In the genomic region with DNA sequence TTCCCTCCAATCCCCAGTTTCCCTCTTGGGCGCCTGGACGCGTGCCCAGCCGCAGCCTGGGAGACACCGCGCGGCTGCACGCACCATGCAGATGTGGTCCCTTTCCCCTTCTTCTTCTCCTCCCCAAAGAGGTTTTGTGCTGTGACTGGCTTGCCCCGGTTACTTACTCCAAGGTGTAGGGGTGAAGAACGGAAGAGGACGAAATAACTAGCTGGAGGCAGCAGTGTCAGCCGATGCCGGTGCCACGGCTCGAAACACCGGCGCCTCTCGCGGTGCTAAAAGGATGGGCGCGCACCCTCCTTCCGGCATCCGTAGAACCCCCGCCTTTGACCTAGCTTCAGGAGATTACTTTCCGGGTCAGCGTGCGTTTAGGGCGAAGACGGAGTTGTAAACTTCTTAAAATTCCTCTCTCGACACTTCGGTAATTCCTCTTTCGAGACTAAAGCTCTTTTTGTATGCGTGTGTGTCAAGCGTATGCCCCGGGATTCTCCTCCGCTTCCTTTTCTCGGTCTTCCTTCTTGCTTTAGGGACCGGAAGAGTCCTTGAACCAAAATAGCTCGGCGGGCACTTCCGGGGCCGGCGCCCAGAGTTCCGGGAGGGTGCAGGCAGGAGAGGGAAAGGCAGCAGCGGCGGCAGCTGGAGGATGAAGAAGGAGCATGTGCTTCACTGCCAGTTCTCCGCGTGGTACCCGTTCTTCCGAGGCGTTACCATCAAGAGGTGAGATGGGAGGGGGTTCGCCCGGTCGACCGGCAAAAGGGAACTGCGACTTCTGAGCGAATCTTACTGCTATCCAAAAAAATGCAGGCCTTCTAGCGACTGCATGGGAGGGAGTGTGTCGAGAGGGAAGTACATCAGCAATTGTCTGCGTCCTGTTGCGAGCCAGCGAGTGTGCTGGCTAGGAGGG, we compare ENCODE assay signal across 7 cellular contexts.
DNase-seq lines count a peak whose midpoint lies in the region; ATAC-seq lines count a peak whose summit lies in the region.

A gene with protein sequence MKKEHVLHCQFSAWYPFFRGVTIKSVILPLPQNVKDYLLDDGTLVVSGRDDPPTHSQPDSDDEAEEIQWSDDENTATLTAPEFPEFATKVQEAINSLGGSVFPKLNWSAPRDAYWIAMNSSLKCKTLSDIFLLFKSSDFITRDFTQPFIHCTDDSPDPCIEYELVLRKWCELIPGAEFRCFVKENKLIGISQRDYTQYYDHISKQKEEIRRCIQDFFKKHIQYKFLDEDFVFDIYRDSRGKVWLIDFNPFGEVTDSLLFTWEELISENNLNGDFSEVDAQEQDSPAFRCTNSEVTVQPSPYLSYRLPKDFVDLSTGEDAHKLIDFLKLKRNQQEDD (plus strand): TSS at position 586 of the 904 bp plus-strand sequence. CDS start 58 bp downstream, at position 644.
Gene NUDT5, minus strand, starts transcription at position 289 of the 904 bp plus-strand sequence. CDS start 9,600 bp downstream, outside the sequence.

- peak; percentile 81 for ATAC-seq in GM18517 (IDR thresholded peaks at IDR 0.05; ENCODE audit: unreplicated experiment)
- peak; percentile 80 for ATAC-seq in HG03025 (IDR thresholded peaks at IDR 0.05; ENCODE audit: low FRiP score, unreplicated experiment)

- DNase-seq in NCI-H2029 treated with DMSO at 0.1 percent for 48 hours (lab: John Stamatoyannopoulos, UW) (peak; percentile 57), T1000 (lab: John Stamatoyannopoulos, UW) (peak; percentile 100), astrocyte of the hippocampus (ENCODE audit: low read depth, low spot score) (peak; percentile 96), hippocampal formation (lab: John Stamatoyannopoulos, UW) (peak; percentile 89 to 96), retina (peak; percentile 98)

Comparison
In these comparisons a context has a peak if more than half of its experiments do, and no peak if none do; other contexts are left out.
1. Peak in every context shown above with its lines: DNase-seq and ATAC-seq.